8 cellular contexts compared by ENCODE assay signal in the genomic region with DNA sequence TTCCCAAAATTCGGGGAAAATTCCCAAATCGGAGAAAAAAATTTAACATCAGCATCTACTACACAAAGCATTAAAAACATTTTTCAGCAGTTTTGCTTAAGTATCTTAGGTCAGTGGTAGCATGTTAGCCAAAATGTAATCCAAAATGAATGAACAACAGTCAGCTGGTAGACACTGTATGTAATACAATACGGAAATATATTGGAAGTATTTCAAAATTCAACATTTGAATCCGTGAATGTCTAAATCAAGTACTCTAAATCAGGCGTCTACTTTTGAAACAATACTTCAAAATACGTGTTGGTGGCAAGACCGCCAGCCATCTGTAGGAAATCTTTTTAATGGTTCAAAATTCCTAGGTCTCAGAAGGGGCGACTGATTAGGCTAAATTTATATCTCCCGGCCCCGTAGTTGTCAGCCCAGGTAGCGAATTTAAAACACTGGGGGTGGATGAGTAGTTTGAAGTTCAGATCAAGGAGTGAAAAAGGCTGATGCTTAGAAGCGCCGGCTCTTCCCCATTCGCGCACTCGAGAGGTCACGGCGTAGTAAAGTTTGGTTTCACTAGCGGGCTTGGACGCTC. TPM values are rescaled to one million over a fixed set of nuclear protein-coding genes. Genes with fewer than 3 reads are reported as not detected.
DNase-seq lines count a peak whose midpoint lies in the region; ATAC-seq and TF ChIP-seq lines count a peak whose summit lies in the region.

No MANE protein-coding gene starts in this region.

- H3K9me3 ChIP-seq in right cardiac atrium (ENCODE audit: control insufficient read depth, low read length) = no peaks in the 10 kb centered on the region
- no peaks in the 10 kb centered on the region for H3K9me3 ChIP-seq in skeletal muscle tissue (ENCODE audit: control insufficient read depth in 3 of 3, low read length in 3 of 3)

- DNase-seq in NCI-H2107 treated with DMSO at 0.1 percent for 48 hours (lab: John Stamatoyannopoulos, UW; ENCODE audit: unreplicated experiment) (peak; percentile 52), NCI-H2107 (lab: John Stamatoyannopoulos, UW) (no peak), right cardiac atrium (no peak), cerebellar nuclear complex (lab: John Stamatoyannopoulos, UW) (no peak)
- no peak for DNase-seq in activated naive CD4-positive, alpha-beta T cell treated with anti-CD3 and anti-CD28 coated beads, Interleukin-2, amount 50 U/mL, for 72 hours (ENCODE audit: low spot score in 2 of 2)

- H3K27me3 ChIP-seq in KMS-11 (ENCODE audit: insufficient read depth, low read depth) = no peaks in the 10 kb centered on the region
- no peaks in the 10 kb centered on the region for H3K27me3 ChIP-seq in right cardiac atrium (ENCODE audit: control insufficient read depth, insufficient read depth)
- H3K27me3 ChIP-seq in skeletal muscle tissue (ENCODE audit: control insufficient read depth in 3 of 3, insufficient read depth in 3 of 3, low read length in 3 of 3) = no peaks in the 10 kb centered on the region

- intact Hi-C loops in right cardiac atrium (cut with DNase I) = no loop called here

- no peaks in the 10 kb centered on the region for H3K36me3 ChIP-seq in KMS-11 (ENCODE audit: insufficient read depth)
- peaks cover 0 to 2% (median 0%) of the 10 kb centered on the region in 3 donors for H3K36me3 ChIP-seq in skeletal muscle tissue (ENCODE audit: control insufficient read depth in 3 of 3, insufficient read depth in 3 of 3, low read length in 3 of 3)

- H3K9ac ChIP-seq in KMS-11 = peak overlapping the region; percentile 90
- peak overlapping the region; percentile 99 to 100 (median 100) for H3K9ac ChIP-seq in skeletal muscle tissue (ENCODE audit: low read depth in 1 of 3, low read length in 3 of 3)

- peak overlapping the region; percentile 75 for H3K4me2 ChIP-seq in KMS-11

- ATAC-seq in GM21619 (IDR thresholded peaks at IDR 0.05; ENCODE audit: unreplicated experiment) (peak; percentile 13), right cardiac atrium (peak; percentile 38 to 47)
- ATAC-seq in activated naive CD4-positive, alpha-beta T cell treated with anti-CD3 and anti-CD28 coated beads, Interleukin-2, amount 50 U/mL, for 72 hours = peak; percentile 2 to 14

- H3K79me2 ChIP-seq in KMS-11 (ENCODE audit: insufficient read depth, low read depth) = peaks cover 57% of the 10 kb centered on the region

- peak overlapping the region; percentile 43 for H2AFZ ChIP-seq in KMS-11 (ENCODE audit: low read depth)

- H4K20me1 ChIP-seq in KMS-11 (ENCODE audit: insufficient read depth) = peaks cover 33% of the 10 kb centered on the region

- H3K4me3 ChIP-seq in KMS-11 (IDR thresholded peaks at IDR 0.05; ENCODE audit: insufficient read depth, low read depth, low read length) (no peak overlapping the region), right cardiac atrium (ENCODE audit: low read length) (peak overlapping the region; percentile 68), skeletal muscle tissue (ENCODE audit: low read length in 3 of 3) (peak overlapping the region; percentile 90 to 98 (median 95))

- no peak for TF ChIP-seq CTCF in KMS-11 (conservative IDR thresholded peaks at IDR 0.05; ENCODE audit: low read depth, low read length)

- H3K36me3 Mint-ChIP-seq in activated naive CD4-positive, alpha-beta T cell treated with anti-CD3 and anti-CD28 coated beads, Interleukin-2, amount 50 U/mL, for 72 hours = peaks cover 34 to 43% of the 10 kb centered on the region in 2 donors

- peaks cover 0 to 16% of the 10 kb centered on the region in 2 donors for H3K9me3 Mint-ChIP-seq in activated naive CD4-positive, alpha-beta T cell treated with anti-CD3 and anti-CD28 coated beads, Interleukin-2, amount 50 U/mL, for 72 hours

- under 1% methylated on average over 20 of the region's 20 CpGs for WGBS in right cardiac atrium

- H3K27ac ChIP-seq in KMS-11 (peak overlapping the region; percentile 97), right cardiac atrium (ENCODE audit: low read length) (peak overlapping the region; percentile 94), skeletal muscle tissue (ENCODE audit: low read depth, low read length) (peak overlapping the region; percentile 100)

- H3K27ac Mint-ChIP-seq in activated naive CD4-positive, alpha-beta T cell treated with anti-CD3 and anti-CD28 coated beads, Interleukin-2, amount 50 U/mL, for 72 hours = peak overlapping the region; percentile 92 to 93

- H3K4me1 ChIP-seq in KMS-11 (ENCODE audit: low read depth, poor library complexity, severe bottlenecking) = peaks cover 48% of the 10 kb centered on the region
- H3K4me1 ChIP-seq in right cardiac atrium (ENCODE audit: control insufficient read depth, insufficient read depth, low read length) = peaks cover 5% of the 10 kb centered on the region
- H3K4me1 ChIP-seq in skeletal muscle tissue (ENCODE audit: control insufficient read depth in 3 of 3, insufficient read depth in 3 of 3, low read length in 3 of 3) = peaks cover 22 to 46% (median 35%) of the 10 kb centered on the region in 3 donors

RNA-seq across cellular contexts. Expression of a gene that starts 1.0 kb away (rescaled TPM):
- 100 to 1,000 TPM; 121 to 123 TPM for total RNA-seq in activated naive CD4-positive, alpha-beta T cell treated with anti-CD3 and anti-CD28 coated beads, Interleukin-2, amount 50 U/mL, for 72 hours
- 10 to 100 TPM; 79.7 to 93.7 (median 82.9) TPM for total RNA-seq in right cardiac atrium
- 23.5 TPM for polyA plus RNA-seq in right cardiac atrium
- total RNA-seq in skeletal muscle tissue = 78.3 TPM
